8 cellular contexts compared by ENCODE assay signal in the genomic region with DNA sequence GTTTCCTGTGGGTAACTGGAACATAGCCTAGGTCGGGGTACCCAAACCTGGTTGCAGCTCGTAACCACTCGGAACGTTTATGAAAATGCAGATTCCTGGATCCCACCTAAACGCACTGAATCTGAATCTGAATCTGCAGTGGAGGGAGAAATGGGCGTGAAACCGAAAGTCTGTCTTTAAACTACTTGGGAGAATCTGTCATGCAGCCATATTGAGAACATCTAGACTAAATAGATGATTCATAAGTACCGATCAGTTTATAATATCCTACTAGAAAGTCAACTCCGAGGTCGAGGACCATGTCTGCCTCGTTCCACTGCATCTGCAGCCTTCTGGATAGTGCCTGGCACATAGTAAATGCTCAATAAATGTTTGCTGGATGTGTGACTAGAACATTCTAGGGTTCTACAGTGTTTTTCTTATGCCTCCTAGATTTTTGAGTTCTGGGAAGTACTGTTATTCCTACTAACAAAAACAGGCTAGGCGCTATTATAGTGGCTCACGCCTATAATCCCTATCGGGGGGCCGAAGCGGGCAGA. TPM values are rescaled to one million over a fixed set of nuclear protein-coding genes. Genes with fewer than 3 reads are reported as not detected.
A peak's percentile ranks its signal among the peaks of the same experiment; 100 is the strongest.
DNase-seq lines count a peak whose midpoint lies in the region; ATAC-seq and TF ChIP-seq lines count a peak whose summit lies in the region.

No MANE protein-coding gene starts in this region.

- H3K27ac Mint-ChIP-seq in brain: peak overlapping the region; percentile 90 to 100 (median 100)

- H3K27me3 ChIP-seq in BLaER1 (no peaks in the 10 kb centered on the region), HL-60 (ENCODE audit: insufficient read depth, poor library complexity, severe bottlenecking) (no peaks in the 10 kb centered on the region)

- H3K4me3 Mint-ChIP-seq in brain: peak overlapping the region; percentile 96 to 98 (median 96)

- H3K4me1 ChIP-seq in BLaER1 (peaks cover 30% of the 10 kb centered on the region), mesodermal cell (ENCODE audit: control insufficient read depth, insufficient read depth, low read length, poor library complexity, severe bottlenecking) (peaks cover 8% of the 10 kb centered on the region)

- peak overlapping the region; percentile 92 for H3K27ac ChIP-seq in BLaER1
- peak overlapping the region; percentile 97 for H3K27ac ChIP-seq in HL-60 (replicated peaks)
- peak overlapping the region; percentile 92 for H3K27ac ChIP-seq in mesodermal cell (ENCODE audit: low read depth, low read length, severe bottlenecking)

- TF ChIP-seq CTCF in HL-60 (IDR thresholded peaks at IDR 0.05; ENCODE audit: insufficient read depth, low read length): no peak
- no peak for TF ChIP-seq CTCF in brain (conservative IDR thresholded peaks at IDR 0.05)

- H3K4me2 ChIP-seq in BLaER1: peak overlapping the region; percentile 90

- H3K9ac ChIP-seq in BLaER1: peak overlapping the region; percentile 87

- in situ Hi-C loops in KBM-7 (cut with MboI; ENCODE audit: low pct_unique_long_range_greater_than_20kb, low sequenced_read_pairs): no loop called here

- peaks cover 9% of the 10 kb centered on the region for H3K27me3 Mint-ChIP-seq in brain

- no peaks in the 10 kb centered on the region for H3K9me3 ChIP-seq in BLaER1
- no peaks in the 10 kb centered on the region for H3K9me3 ChIP-seq in mesodermal cell (ENCODE audit: control insufficient read depth, low read length)

- H3K4me3 ChIP-seq in BLaER1 (peak overlapping the region; percentile 86), HL-60 (replicated peaks; ENCODE audit: insufficient read depth, low read length) (peak overlapping the region; percentile 69), mesodermal cell (ENCODE audit: extremely low read depth, insufficient read depth, low read length, poor library complexity, severe bottlenecking) (peak overlapping the region; percentile 91)

- H3K36me3 Mint-ChIP-seq in brain: no peaks in the 10 kb centered on the region

- ATAC-seq in HG03097 (IDR thresholded peaks at IDR 0.05; ENCODE audit: low FRiP score, unreplicated experiment): no peak

- peaks cover 12% of the 10 kb centered on the region; the same call in 1 of the 2 replicates for H4K20me1 ChIP-seq in BLaER1

- WGBS in mesodermal cell (ENCODE audit: insufficient coverage in 2 of 2), 2 experiments: 17 to 34% methylated on average over 6 to 11 of the region's 16 CpGs

- H3K36me3 ChIP-seq in BLaER1: peaks cover 70% of the 10 kb centered on the region
- H3K36me3 ChIP-seq in mesodermal cell (ENCODE audit: control insufficient read depth, insufficient read depth, low read length): peaks cover 60% of the 10 kb centered on the region

- peaks cover 28% of the 10 kb centered on the region for H3K4me1 Mint-ChIP-seq in brain

- DNase-seq in HL-60 (ENCODE audit: low read depth in 1 of 2, low spot score in 1 of 2): no peak
- no peak for DNase-seq in HPDE6-E6E7 (ENCODE audit: extremely low spot score)
- no peak for DNase-seq in KBM-7
- no peak for DNase-seq in activated CD4-positive, alpha-beta T cell treated with anti-CD3 and anti-CD28 coated beads for 48 hours

- H3K9me3 Mint-ChIP-seq in brain: peaks cover 0 to 3% (median 0%) of the 10 kb centered on the region in 5 experiments

RNA-seq across cellular contexts. Expression of gene COQ4, which starts 0.6 kb away (rescaled TPM):
- polyA plus RNA-seq in brain (ENCODE audit: insufficient read depth, low read depth, low replicate concordance): 98.1 TPM
- polyA plus RNA-seq in mesodermal cell (2013, experiment 1 of 2): 29.9 TPM
- 31.0 TPM for polyA plus RNA-seq in mesodermal cell (2013, experiment 2 of 2)

RNA-seq across cellular contexts. Expression of gene TRUB2, which starts 1.0 kb away (rescaled TPM):
- 51.8 TPM for polyA plus RNA-seq in brain (ENCODE audit: insufficient read depth, low read depth, low replicate concordance)
- polyA plus RNA-seq in mesodermal cell (2013, experiment 1 of 2): 21.5 TPM
- 18.6 TPM for polyA plus RNA-seq in mesodermal cell (2013, experiment 2 of 2)

RNA-seq across cellular contexts. Expression of gene SLC27A4, which starts 17.1 kb away (rescaled TPM):
- 50.9 TPM for polyA plus RNA-seq in brain (ENCODE audit: insufficient read depth, low read depth, low replicate concordance)
- 15.5 TPM for polyA plus RNA-seq in mesodermal cell (2013, experiment 1 of 2)
- 12.3 TPM for polyA plus RNA-seq in mesodermal cell (2013, experiment 2 of 2)

RNA-seq across cellular contexts. Expression of gene SWI5, which starts 47.2 kb away (rescaled TPM):
- polyA plus RNA-seq in brain (ENCODE audit: insufficient read depth, low read depth, low replicate concordance): 56.7 TPM
- polyA plus RNA-seq in mesodermal cell (2013, experiment 1 of 2): 38.4 TPM
- polyA plus RNA-seq in mesodermal cell (2013, experiment 2 of 2): 30.8 TPM

RNA-seq across cellular contexts. Expression of gene GOLGA2, which starts 47.5 kb away (rescaled TPM):
- polyA plus RNA-seq in brain (ENCODE audit: insufficient read depth, low read depth, low replicate concordance): 78.8 TPM
- polyA plus RNA-seq in mesodermal cell (2013, experiment 1 of 2): 78.9 TPM
- 77.0 TPM for polyA plus RNA-seq in mesodermal cell (2013, experiment 2 of 2)
